In the genomic region with DNA sequence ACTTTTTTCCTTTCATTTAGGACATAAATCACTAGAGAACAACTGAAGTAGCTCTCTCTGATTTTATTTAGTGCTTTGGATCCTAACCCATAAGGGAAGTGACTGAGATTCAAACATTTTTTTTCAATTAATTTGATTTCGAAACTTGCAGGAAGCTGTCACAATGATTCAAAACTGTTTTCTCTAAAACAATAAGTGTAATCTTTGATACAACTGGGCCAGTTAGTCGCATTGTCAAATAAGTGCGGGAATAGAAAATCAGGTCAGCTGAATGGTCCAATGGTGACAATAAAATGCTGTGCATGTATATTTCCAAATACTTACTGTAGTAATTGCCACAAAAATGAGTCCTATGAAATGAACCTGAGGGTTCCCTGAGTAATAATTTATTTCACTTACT, we compare ENCODE assay signal across 13 cellular contexts.
"Had no signal": no experiment of that assay in that cellular context is flagged by ENCODE, and none has a peak within 500 bp of the region (broad histone marks: within the 10 kb centered on the region; RNA-seq: fewer than 3 reads in every experiment).

No MANE protein-coding gene starts in this region.

- H3K9me3 ChIP-seq: ascending aorta, left ventricle myocardium inferior, prostate gland, right lobe of liver had no signal

- H3K4me3 ChIP-seq: ascending aorta, left ventricle myocardium inferior, prostate gland, right lobe of liver, spleen had no signal

- ATAC-seq: activated CD4-positive, CD25-positive, alpha-beta regulatory T cell treated with anti-CD3 and anti-CD28 coated beads, Interleukin-2, amount 50 U/mL, for 24 hours; activated T-cell treated with anti-CD3 and anti-CD28 coated beads, Interleukin-2, amount 50 U/mL, for 4 hours; right lobe of liver had no signal

- DNase-seq: activated CD4-positive, alpha-beta T cell treated with anti-CD3 and anti-CD28 coated beads, Interleukin-2, amount 50 U/mL, for 48 hours; activated effector memory CD4-positive, alpha-beta T cell treated with anti-CD3 and anti-CD28 coated beads, Interleukin-2, amount 50 U/mL, for 16 hours; activated T-cell treated with anti-CD3 and anti-CD28 coated beads, Interleukin-2, amount 50 U/mL, for 4 hours; kidney; left ventricle myocardium inferior; mesendoderm; right lobe of liver; spleen; stimulated activated CD4-positive, alpha-beta T cell treated with anti-CD3 and anti-CD28 coated beads, Interleukin-1b, Interleukin-23, amount 100 ng/mL, for 48 hours; stimulated activated naive CD4-positive, alpha-beta T cell treated with Interleukin-2 at 50 U/mL for 16 hours had no signal

- H3K27me3 ChIP-seq: ascending aorta, right lobe of liver, spleen had no signal

- H3K4me1 ChIP-seq: ascending aorta, left ventricle myocardium inferior, prostate gland, right lobe of liver, spleen had no signal

- H3K36me3 ChIP-seq: ascending aorta, left ventricle myocardium inferior, prostate gland, right lobe of liver, spleen had no signal
